In genomic region chr15:45200001-45200798, GRCh38 we compare ENCODE assay signal across 1 cellular context.
A peak's percentile ranks its signal among the peaks of the same experiment; 100 is the strongest.
TF ChIP-seq lines count a peak whose summit lies in the region.

No MANE protein-coding gene starts in this region.

TF ChIP-seq in HepG2, 621 proteins besides CTCF, POLR2A, EP300 and RAD21 (continued from another document and continues in another):
- TF ChIP-seq PAX8 (CRISPR knock-in tag; IDR thresholded peaks at IDR 0.05; ENCODE audit: borderline replicate concordance) (no peak), SRSF9 (IDR thresholded peaks at IDR 0.05; ENCODE audit: borderline replicate concordance, insufficient read depth, low read depth, low read length, poor library complexity, severe bottlenecking) (no peak), RFX1 (IDR thresholded peaks at IDR 0.05) (no peak), AFF4 (CRISPR knock-in tag; IDR thresholded peaks at IDR 0.05) (no peak), DDIT3 (CRISPR knock-in tag; IDR thresholded peaks at IDR 0.05) (no peak), ZNF589 (CRISPR knock-in tag; conservative IDR thresholded peaks at IDR 0.05) (no peak), RBFOX2 (IDR thresholded peaks at IDR 0.05; ENCODE audit: low read depth, low read length) (no peak), ZNF792 (CRISPR knock-in tag; IDR thresholded peaks at IDR 0.05) (peak; percentile 77; the same call in 1 of the 2 replicates), FOSL2 (CRISPR knock-in tag; IDR thresholded peaks at IDR 0.05) (peak; percentile 79), STAT5B (CRISPR knock-in tag; IDR thresholded peaks at IDR 0.05) (0 out of 2 replicates have a peak, but pooled peaks have one; percentile 43), ZSCAN5A (CRISPR knock-in tag; IDR thresholded peaks at IDR 0.05; ENCODE audit: borderline replicate concordance) (0 out of 2 replicates have a peak, but pooled peaks have one; percentile 70), ZNF746 (CRISPR knock-in tag; IDR thresholded peaks at IDR 0.05) (no peak; the same call in 1 of the 2 replicates), ZKSCAN1 (IDR thresholded peaks at IDR 0.05; ENCODE audit: low read length) (no peak), ZNF710 (CRISPR knock-in tag; IDR thresholded peaks at IDR 0.05; ENCODE audit: borderline replicate concordance) (0 out of 2 replicates have a peak, but pooled peaks have one; percentile 46), THAP9 (CRISPR knock-in tag; IDR thresholded peaks at IDR 0.05; ENCODE audit: borderline replicate concordance) (no peak; the same call in 1 of the 2 replicates), ZNF605 (CRISPR knock-in tag; IDR thresholded peaks at IDR 0.05) (no peak), SAFB2 (CRISPR knock-in tag; IDR thresholded peaks at IDR 0.05; ENCODE audit: borderline replicate concordance, low read depth) (peak; percentile 66; the same call in 1 of the 2 replicates), ELF4 (CRISPR knock-in tag; IDR thresholded peaks at IDR 0.05; ENCODE audit: borderline replicate concordance) (peak; percentile 58; the same call in 1 of the 2 replicates), SAP130 (CRISPR knock-in tag; IDR thresholded peaks at IDR 0.05; ENCODE audit: low read depth) (peak; percentile 81), ZNF24 (IDR thresholded peaks at IDR 0.05) (peak; percentile 98), RBM39 (IDR thresholded peaks at IDR 0.05; ENCODE audit: low read depth, low read length, poor library complexity, severe bottlenecking) (peak; percentile 62), SMC3 (IDR thresholded peaks at IDR 0.05; ENCODE audit: low read length) (no peak), ZNF546 (CRISPR knock-in tag; conservative IDR thresholded peaks at IDR 0.05) (no peak), SOX5 (CRISPR knock-in tag; IDR thresholded peaks at IDR 0.05; ENCODE audit: borderline replicate concordance) (peak; percentile 85), TEAD3 (CRISPR knock-in tag; optimal IDR thresholded peaks at IDR 0.05; ENCODE audit: borderline replicate concordance) (peak; percentile 72), GPBP1L1 (CRISPR knock-in tag; IDR thresholded peaks at IDR 0.05) (no peak), ZBTB1 (CRISPR knock-in tag; IDR thresholded peaks at IDR 0.05; ENCODE audit: borderline replicate concordance) (no peak), ZNF335 (CRISPR knock-in tag; IDR thresholded peaks at IDR 0.05) (0 out of 2 replicates have a peak, but pooled peaks have one; percentile 49), HES4 (CRISPR knock-in tag; IDR thresholded peaks at IDR 0.05; ENCODE audit: borderline replicate concordance) (peak; percentile 66), ZNF598 (CRISPR knock-in tag; IDR thresholded peaks at IDR 0.05; ENCODE audit: borderline replicate concordance) (no peak; the same call in 1 of the 2 replicates), ZNF576 (CRISPR knock-in tag; IDR thresholded peaks at IDR 0.05) (no peak), ZFP41 (CRISPR knock-in tag; IDR thresholded peaks at IDR 0.05; ENCODE audit: borderline replicate concordance) (no peak; the same call in 1 of the 2 replicates), ZNF776 (CRISPR knock-in tag; IDR thresholded peaks at IDR 0.05) (no peak), NFE2L2 (IDR thresholded peaks at IDR 0.05; ENCODE audit: low read length) (peak; percentile 58), ZSCAN9 (CRISPR knock-in tag; IDR thresholded peaks at IDR 0.05; ENCODE audit: borderline replicate concordance) (peak; percentile 60; the same call in 1 of the 2 replicates), HNF1A (IDR thresholded peaks at IDR 0.05; ENCODE audit: low read depth) (0 out of 2 replicates have a peak, but pooled peaks have one; percentile 35), HNF1A (CRISPR knock-in tag; IDR thresholded peaks at IDR 0.05; ENCODE audit: borderline replicate concordance) (peak; percentile 75; the same call in 1 of the 2 replicates), RBAK (CRISPR knock-in tag; IDR thresholded peaks at IDR 0.05) (no peak), ZNF800 (CRISPR knock-in tag; IDR thresholded peaks at IDR 0.05) (no peak; the same call in 1 of the 2 replicates), NCOA5 (CRISPR knock-in tag; IDR thresholded peaks at IDR 0.05) (no peak), NFIC (IDR thresholded peaks at IDR 0.05; ENCODE audit: low read length) (peak; percentile 21; the same call in 1 of the 2 replicates), ATM (IDR thresholded peaks at IDR 0.05; ENCODE audit: borderline replicate concordance) (no peak), ZNF660 (CRISPR knock-in tag; IDR thresholded peaks at IDR 0.05; ENCODE audit: borderline replicate concordance, low read depth) (no peak), E2F5 (CRISPR knock-in tag; conservative IDR thresholded peaks at IDR 0.05) (no peak)
